ENCODE assay signal across 8 cellular contexts in genomic region chr22:30822216-30823014, GRCh38.
DNase-seq lines count a peak whose midpoint lies in the region; ATAC-seq, FAIRE-seq and TF ChIP-seq lines count a peak whose summit lies in the region.

No MANE protein-coding gene starts in this region.

- DNase-seq in GM03348 (ENCODE audit: low spot score), result peak; percentile 64
- DNase-seq in foreskin keratinocyte, result no peak
- peak in 6 of 10 donors; percentile 27 to 91 (median 54) for DNase-seq in posterior cingulate gyrus
- no peak for DNase-seq in T-helper 1 cell
- DNase-seq in small intestine, result no peak
- no peak for DNase-seq in RKO (ENCODE audit: low spot score)

- H3K36me3 ChIP-seq in small intestine (ENCODE audit: control insufficient read depth in 2 of 2, insufficient read depth in 2 of 2, low read length in 2 of 2), result no peaks in the 10 kb centered on the region

- peak overlapping the region in 1 of 2 donors; percentile 14 for H3K4me3 ChIP-seq in small intestine (ENCODE audit: low read depth in 1 of 2, low read length in 2 of 2)

- intact Hi-C loops in posterior cingulate gyrus (cut with DNase I), result no loop called here

- H3K4me1 ChIP-seq in foreskin keratinocyte, result no peaks in the 10 kb centered on the region
- no peaks in the 10 kb centered on the region for H3K4me1 ChIP-seq in small intestine (ENCODE audit: control insufficient read depth in 2 of 2, insufficient read depth in 1 of 2, low read depth in 1 of 2, low read length in 1 of 2)

- no peaks in the 10 kb centered on the region for H3K9me3 ChIP-seq in small intestine (ENCODE audit: control insufficient read depth, low read depth)

- H3K27me3 ChIP-seq in foreskin keratinocyte, result peaks cover 17% of the 10 kb centered on the region
- H3K27me3 ChIP-seq in small intestine (ENCODE audit: control insufficient read depth in 2 of 2, insufficient read depth in 2 of 2, low read length in 2 of 2), result peaks cover 0 to 13% of the 10 kb centered on the region in 2 donors

- TF ChIP-seq CTCF in VCaP (conservative IDR thresholded peaks at IDR 0.05) (peak; percentile 4; the same call in 1 of the 2 replicates), foreskin keratinocyte (conservative IDR thresholded peaks at IDR 0.05) (no peak)

- peak; percentile 54 for ATAC-seq in foreskin keratinocyte
- ATAC-seq in GM21360 (IDR thresholded peaks at IDR 0.05; ENCODE audit: unreplicated experiment), result no peak

- no peak for FAIRE-seq in small intestine (lab: Jason Lieb, UNC)

- 3 to 5% (median 4%) methylated on average over 77 to 87 of the region's 87 CpGs for WGBS in small intestine, 3 donors

- H3K27ac ChIP-seq in VCaP (peak overlapping the region; percentile 68), foreskin keratinocyte (no peak overlapping the region), small intestine (ENCODE audit: low read depth in 1 of 2, low read length in 1 of 2) (no peak overlapping the region)

Comparison
In these comparisons a context has a peak if more than half of its experiments do, and no peak if none do; other contexts are left out.
1. DNase-seq: peak in GM03348 (single experiment) and posterior cingulate gyrus (6 of 10); none in foreskin keratinocyte (0 of 2), T-helper 1 cell (0 of 5), small intestine (single experiment) and RKO (single experiment).